In genomic region chr2:805664-806063, GRCh38 we compare ENCODE assay signal across 18 cellular contexts.
"Had no signal": no experiment of that assay in that cellular context is flagged by ENCODE, and none has a peak within 500 bp of the region (broad histone marks: within the 10 kb centered on the region; RNA-seq: fewer than 3 reads in every experiment).

No MANE protein-coding gene starts in this region.

- DNase-seq: dermis blood vessel endothelial cell; dorsolateral prefrontal cortex; effector CD4-positive, alpha-beta T cell; effector memory CD4-positive, alpha-beta T cell; esophagus squamous epithelium; foreskin fibroblast; foreskin melanocyte; gastrocnemius medialis; glutamatergic neuron; heart right ventricle; hippocampal formation; left cardiac atrium; left lung; left ventricle myocardium superior; lower lobe of right lung; mesendoderm; midbrain had no signal

- H3K27ac ChIP-seq: coronary artery, dorsolateral prefrontal cortex, esophagus squamous epithelium, gastrocnemius medialis, heart right ventricle, left lung, lower lobe of right lung had no signal

- H3K36me3 ChIP-seq: esophagus squamous epithelium, gastrocnemius medialis, heart right ventricle, left lung, lower lobe of right lung had no signal

- H3K4me1 ChIP-seq: esophagus squamous epithelium, gastrocnemius medialis, heart right ventricle, left lung, lower lobe of right lung had no signal

- H3K4me3 ChIP-seq: coronary artery, dorsolateral prefrontal cortex, esophagus squamous epithelium, gastrocnemius medialis, heart right ventricle, left lung, lower lobe of right lung had no signal

- H3K9me3 ChIP-seq: esophagus squamous epithelium, gastrocnemius medialis, heart right ventricle, left lung, lower lobe of right lung had no signal

- H3K27me3 ChIP-seq: dorsolateral prefrontal cortex, esophagus squamous epithelium, gastrocnemius medialis, heart right ventricle, left lung had no signal

- ATAC-seq: gastrocnemius medialis, heart right ventricle, left cardiac atrium, left lung, left ventricle myocardium superior, lower lobe of right lung had no signal
